ENCODE assay signal across 11 cellular contexts in the genomic region with DNA sequence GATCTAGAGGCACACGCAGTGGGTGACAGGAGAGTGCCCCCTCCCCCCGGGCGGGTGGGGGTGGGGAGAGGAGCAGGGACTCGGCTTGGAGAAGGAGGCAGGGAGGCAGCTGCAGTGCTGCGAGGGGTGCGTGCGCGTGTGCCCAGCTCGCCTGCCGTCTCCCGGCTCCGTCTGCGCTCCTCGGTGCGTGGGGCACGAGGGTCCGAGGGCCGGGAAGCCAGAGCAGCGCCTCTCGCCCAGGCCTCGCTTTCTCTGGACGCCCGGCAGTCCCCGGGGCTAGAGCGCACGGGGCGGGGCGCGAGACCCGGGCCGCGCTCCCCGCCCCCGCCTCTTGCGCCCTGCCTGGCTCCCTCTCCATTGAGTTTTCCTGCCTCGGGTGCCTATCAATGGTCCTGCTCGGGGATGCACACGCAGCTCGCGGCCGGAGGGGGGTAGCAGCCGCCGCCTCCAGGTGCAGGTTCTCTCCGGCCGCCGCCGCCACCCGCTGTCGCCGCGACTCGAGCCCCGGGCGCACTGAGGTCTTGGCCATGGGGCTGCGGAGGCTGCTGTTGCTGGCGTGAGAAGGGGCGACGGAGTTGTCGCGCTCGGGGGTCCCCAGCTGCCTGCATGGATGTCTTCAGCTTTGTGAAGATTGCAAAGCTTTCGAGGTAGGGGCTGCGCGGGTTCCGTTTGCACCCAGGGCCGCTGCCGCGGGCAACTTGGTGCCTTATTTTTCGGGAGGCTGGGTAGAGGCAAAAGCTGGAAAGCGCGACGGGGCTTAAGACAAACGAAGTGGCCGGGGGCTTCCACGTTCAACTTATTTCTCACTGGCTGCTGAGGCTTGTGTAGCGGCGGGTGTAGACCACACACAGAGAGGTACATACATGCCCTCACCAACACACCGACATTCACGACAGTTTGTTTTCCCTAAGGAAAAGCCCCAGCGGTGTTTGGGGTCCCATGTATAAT. TPM values are rescaled to one million over a fixed set of nuclear protein-coding genes. Genes with fewer than 3 reads are reported as not detected.
DNase-seq lines count a peak whose midpoint lies in the region; ATAC-seq and TF ChIP-seq lines count a peak whose summit lies in the region.
"Had no signal": no experiment of that assay in that cellular context is flagged by ENCODE, and none has a peak within 500 bp of the region (broad histone marks: within the 10 kb centered on the region; RNA-seq: fewer than 3 reads in every experiment).

A gene (plus strand): TSS at position 108 of the 948 bp plus-strand sequence. CDS start 499 bp downstream, at position 607.

- BruUV-seq in Panc1 (replicated peaks; lab: Mats Ljungman, UMichigan), result no TSS peak

- CTCF ChIA-PET in Panc1 (lab: Charles Lee), result no interaction called here

- ATAC-seq in Panc1, result no peak
- ATAC-seq in left cardiac atrium, result peak; percentile 65 to 76
- no peak for ATAC-seq in psoas muscle
- ATAC-seq in GM21717 (IDR thresholded peaks at IDR 0.05; ENCODE audit: unreplicated experiment), result no peak
- no peak for ATAC-seq in esophagus mucosa
- ATAC-seq: naive thymus-derived CD4-positive, alpha-beta T cell had no signal

- intact Hi-C loops in Panc1 (cut with micrococcal nuclease; ENCODE audit: unreplicated experiment), result loop anchor here (10.0 kb wide), 1 partner anchor 1736 kb away; no protein-coding TSS in a partner anchor
- intact Hi-C loops in left cardiac atrium (cut with DNase I), result no loop called here
- intact Hi-C loops in psoas muscle (cut with DNase I), result no loop called here

- 3 to 22% (median 5%) methylated on average over 42 to 76 of the region's 80 CpGs for WGBS in psoas muscle, 3 donors

- no peaks in the 10 kb centered on the region for H3K36me3 ChIP-seq in Panc1 (ENCODE audit: control insufficient read depth, insufficient read depth, low read length)
- H3K36me3 ChIP-seq in psoas muscle (ENCODE audit: insufficient read depth in 1 of 2, low read depth in 1 of 2), result no peaks in the 10 kb centered on the region

- in situ Hi-C loops in Panc1 (cut with HindIII; ENCODE audit: low pct_unique_long_range_greater_than_20kb, low sequenced_read_pairs), result no loop called here

- H3K9me3 ChIP-seq in Panc1 (ENCODE audit: control insufficient read depth, insufficient read depth, low read depth, low read length) (no peaks in the 10 kb centered on the region), psoas muscle (no peaks in the 10 kb centered on the region)

- peak within 1 kb of the TSS; percentile 11 to 40; a peak in 2 of 4 replicates for H3K4me3 ChIP-seq in Panc1 (ENCODE audit: low read depth in 2 of 2, low read length in 2 of 2)
- peak within 1 kb of the TSS; percentile 41 for H3K4me3 ChIP-seq in psoas muscle

- H3K4me1 ChIP-seq in Panc1 (ENCODE audit: control insufficient read depth, insufficient read depth, low read length) (no peaks in the 10 kb centered on the region), psoas muscle (no peaks in the 10 kb centered on the region)

- peak; percentile 68 for DNase-seq in GM03348 (ENCODE audit: low spot score)
- no peak for DNase-seq in Panc1 (ENCODE audit: low read depth, low spot score)
- DNase-seq in left cardiac atrium, result no peak
- no peak for DNase-seq in psoas muscle
- no peak for DNase-seq in RPMI8226
- DNase-seq in stimulated activated CD8-positive, alpha-beta memory T cell treated with anti-CD3 and anti-CD28 coated beads, Interleukin-4, amount 100 ng/mL, for 48 hours, result no peak
- DNase-seq: activated naive CD8-positive, alpha-beta T cell treated with anti-CD3 and anti-CD28 coated beads for 36 hours; naive thymus-derived CD4-positive, alpha-beta T cell; SHP77 treated with DMSO at 0.1 percent for 48 hours had no signal

- no peak within 1 kb of the TSS for H3K27ac ChIP-seq in Panc1 (ENCODE audit: low read length)
- no peak within 1 kb of the TSS for H3K27ac ChIP-seq in psoas muscle

- no peaks in the 10 kb centered on the region for H3K27me3 ChIP-seq in Panc1 (ENCODE audit: control insufficient read depth, insufficient read depth, low read length)
- H3K27me3 ChIP-seq in psoas muscle (ENCODE audit: insufficient read depth in 3 of 3, low read length in 2 of 3), result peaks cover 0 to 54% (median 3%) of the 10 kb centered on the region in 3 donors

- POLR2A ChIA-PET in Panc1 (lab: Charles Lee), result no interaction called here

- TF ChIP-seq CTCF in Panc1 (IDR thresholded peaks at IDR 0.05), result no peak
- TF ChIP-seq CTCF in psoas muscle (IDR thresholded peaks at IDR 0.05), result no peak

RNA-seq across cellular contexts. Expression of the gene that starts here (rescaled TPM):
- total RNA-seq in Panc1 (2021; ENCODE audit: unreplicated experiment) (not detected), left cardiac atrium (under 1 TPM; 0.52 to 0.77 TPM), psoas muscle (under 1 TPM; 0.04 to 0.79 (median 0.09) TPM), esophagus mucosa (not detected)
- polyA plus RNA-seq in Panc1 (2012; ENCODE audit: insufficient read length), result not detected
- under 1 TPM in 2 of 3 donors, not detected in 1; 0.01 to 0.03 TPM for polyA plus RNA-seq in psoas muscle
- total RNA-seq: activated naive CD8-positive, alpha-beta T cell treated with anti-CD3 and anti-CD28 coated beads for 36 hours; naive thymus-derived CD4-positive, alpha-beta T cell had no signal
- polyA plus RNA-seq: naive thymus-derived CD4-positive, alpha-beta T cell had no signal

Comparison
In these comparisons a context has a peak if more than half of its experiments do, and no peak if none do; other contexts are left out.
1. Peak in ATAC-seq in left cardiac atrium; RNA of the gene not detected or under 1 TPM.